1 cellular context compared by ENCODE assay signal in genomic region chr6:166360243-166361079, GRCh38.
TF ChIP-seq lines count a peak whose summit lies in the region.

No MANE protein-coding gene starts in this region.

TF ChIP-seq in IMR-90, 13 proteins besides CTCF, POLR2A, EP300 and RAD21:
- TF ChIP-seq ELK1 (IDR thresholded peaks at IDR 0.05; ENCODE audit: borderline replicate concordance, low read depth, low read length), result no peak
- 0 out of 2 replicates have a peak, but pooled peaks have one; percentile 19 for TF ChIP-seq FOS (IDR thresholded peaks at IDR 0.05; ENCODE audit: low read depth, low read length)
